Comparison of ENCODE assay signal across 2 cellular contexts in the genomic region with DNA sequence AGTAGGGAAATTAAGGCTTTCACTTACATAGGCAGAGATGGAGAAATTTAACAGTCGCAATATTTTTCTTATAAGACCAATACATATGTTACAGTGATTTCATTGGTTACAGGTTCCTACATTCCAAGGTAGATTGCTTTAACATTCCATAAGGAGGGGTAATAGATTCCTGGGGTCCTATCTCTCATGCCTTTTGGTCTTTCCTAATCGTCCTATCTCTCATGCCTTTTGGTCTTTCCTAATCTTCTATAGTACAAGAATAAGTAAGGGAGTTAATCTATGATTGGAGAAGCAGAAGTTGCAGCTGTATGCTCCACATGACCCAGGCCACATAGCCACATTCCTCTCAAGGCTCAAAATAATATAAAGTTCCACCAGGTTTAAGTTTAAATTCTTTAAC.
TF ChIP-seq lines count a peak whose summit lies in the region.

No MANE protein-coding gene starts in this region.

TF ChIP-seq in A549, 52 proteins besides CTCF, POLR2A, EP300 and RAD21 (continued from another document):
- TF ChIP-seq ZSCAN20 (CRISPR knock-in tag; IDR thresholded peaks at IDR 0.05), result no peak
- no peak for TF ChIP-seq BHLHE40 (IDR thresholded peaks at IDR 0.05; ENCODE audit: low read depth, low read length)
- no peak for TF ChIP-seq CBX8 (IDR thresholded peaks at IDR 0.05)
- TF ChIP-seq CHD2 (IDR thresholded peaks at IDR 0.05; ENCODE audit: low read length, partially characterized antibody), result no peak
- no peak for TF ChIP-seq CHD4 (IDR thresholded peaks at IDR 0.05; ENCODE audit: borderline replicate concordance)
- TF ChIP-seq MAFK (IDR thresholded peaks at IDR 0.05; ENCODE audit: partially characterized antibody), result no peak
- no peak for TF ChIP-seq ZC3H11A (IDR thresholded peaks at IDR 0.05)
- TF ChIP-seq, protein P1, sequence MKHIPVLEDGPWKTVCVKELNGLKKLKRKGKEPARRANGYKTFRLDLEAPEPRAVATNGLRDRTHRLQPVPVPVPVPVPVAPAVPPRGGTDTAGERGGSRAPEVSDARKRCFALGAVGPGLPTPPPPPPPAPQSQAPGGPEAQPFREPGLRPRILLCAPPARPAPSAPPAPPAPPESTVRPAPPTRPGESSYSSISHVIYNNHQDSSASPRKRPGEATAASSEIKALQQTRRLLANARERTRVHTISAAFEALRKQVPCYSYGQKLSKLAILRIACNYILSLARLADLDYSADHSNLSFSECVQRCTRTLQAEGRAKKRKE (CRISPR knock-in tag; IDR thresholded peaks at IDR 0.05; ENCODE audit: low read depth), result no peak
- TF ChIP-seq CBX2 (IDR thresholded peaks at IDR 0.05; ENCODE audit: borderline replicate concordance, low read depth), result no peak
- TF ChIP-seq MAZ (IDR thresholded peaks at IDR 0.05; ENCODE audit: borderline replicate concordance, low read depth, low read length), result no peak
- no peak for TF ChIP-seq RCOR1 (IDR thresholded peaks at IDR 0.05; ENCODE audit: low read depth, low read length)
- no peak for TF ChIP-seq NPAS2 (CRISPR knock-in tag; IDR thresholded peaks at IDR 0.05; ENCODE audit: borderline replicate concordance)
TF ChIP-seq in A549: peak in this region for 0.

TF ChIP-seq in IMR-90, 13 proteins besides CTCF, POLR2A, EP300 and RAD21:
- TF ChIP-seq, protein P2, sequence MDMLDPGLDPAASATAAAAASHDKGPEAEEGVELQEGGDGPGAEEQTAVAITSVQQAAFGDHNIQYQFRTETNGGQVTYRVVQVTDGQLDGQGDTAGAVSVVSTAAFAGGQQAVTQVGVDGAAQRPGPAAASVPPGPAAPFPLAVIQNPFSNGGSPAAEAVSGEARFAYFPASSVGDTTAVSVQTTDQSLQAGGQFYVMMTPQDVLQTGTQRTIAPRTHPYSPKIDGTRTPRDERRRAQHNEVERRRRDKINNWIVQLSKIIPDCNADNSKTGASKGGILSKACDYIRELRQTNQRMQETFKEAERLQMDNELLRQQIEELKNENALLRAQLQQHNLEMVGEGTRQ (IDR thresholded peaks at IDR 0.05; ENCODE audit: low read depth, low read length), result peak; percentile 19; the same call in 1 of the 2 replicates
- TF ChIP-seq, protein P3, sequence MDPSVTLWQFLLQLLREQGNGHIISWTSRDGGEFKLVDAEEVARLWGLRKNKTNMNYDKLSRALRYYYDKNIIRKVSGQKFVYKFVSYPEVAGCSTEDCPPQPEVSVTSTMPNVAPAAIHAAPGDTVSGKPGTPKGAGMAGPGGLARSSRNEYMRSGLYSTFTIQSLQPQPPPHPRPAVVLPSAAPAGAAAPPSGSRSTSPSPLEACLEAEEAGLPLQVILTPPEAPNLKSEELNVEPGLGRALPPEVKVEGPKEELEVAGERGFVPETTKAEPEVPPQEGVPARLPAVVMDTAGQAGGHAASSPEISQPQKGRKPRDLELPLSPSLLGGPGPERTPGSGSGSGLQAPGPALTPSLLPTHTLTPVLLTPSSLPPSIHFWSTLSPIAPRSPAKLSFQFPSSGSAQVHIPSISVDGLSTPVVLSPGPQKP (IDR thresholded peaks at IDR 0.05; ENCODE audit: borderline replicate concordance, low read depth, low read length), result no peak
- TF ChIP-seq CHD1 (IDR thresholded peaks at IDR 0.05; ENCODE audit: low read depth, low read length), result no peak
